ENCODE assay signal across 17 cellular contexts in the genomic region with DNA sequence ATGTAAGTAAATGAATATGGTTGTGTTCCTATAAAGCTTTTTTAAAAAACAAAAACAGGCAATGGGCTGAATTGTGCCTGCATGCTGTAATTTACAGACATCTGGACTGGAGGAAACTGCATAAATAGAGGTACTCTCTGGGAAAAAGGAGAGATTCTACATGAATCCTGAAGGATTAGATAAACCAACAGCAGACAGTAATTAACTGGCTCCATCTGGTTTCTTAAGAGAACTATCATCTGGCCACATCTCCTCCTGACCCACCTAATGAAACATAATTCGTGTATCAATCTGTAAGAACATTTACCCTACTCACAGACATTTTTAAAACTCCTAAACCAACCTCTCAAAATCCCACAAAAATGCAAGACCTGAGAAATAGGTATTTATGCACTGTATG.
A peak's percentile ranks its signal among the peaks of the same experiment; 100 is the strongest.
DNase-seq lines count a peak whose midpoint lies in the region; FAIRE-seq lines count a peak whose summit lies in the region.
"Had no signal": no experiment of that assay in that cellular context is flagged by ENCODE, and none has a peak within 500 bp of the region (broad histone marks: within the 10 kb centered on the region; RNA-seq: fewer than 3 reads in every experiment).

No MANE protein-coding gene starts in this region.

- FAIRE-seq in HTR-8/SVneo (lab: Jason Lieb, UNC) = no peak
- FAIRE-seq: A549, GM12878, GM19239, K562 had no signal

- DNase-seq in NCI-H2171 treated with DMSO at 0.1 percent for 48 hours (lab: John Stamatoyannopoulos, UW) = peak; percentile 41
- DNase-seq in NCI-H2171 (lab: John Stamatoyannopoulos, UW) = no peak
- DNase-seq in NCI-H524 (lab: John Stamatoyannopoulos, UW) = peak; percentile 71 to 93
- DNase-seq in NCI-H82 treated with DMSO at 0.1 percent for 48 hours (lab: John Stamatoyannopoulos, UW; ENCODE audit: unreplicated experiment) = peak; percentile 54
- DNase-seq in left kidney (ENCODE audit: low read depth, low spot score) = peak; percentile 9
- DNase-seq in GM03348 (ENCODE audit: low spot score) = no peak
- DNase-seq in HTR-8/SVneo (ENCODE audit: insufficient read length, low spot score) = no peak
- DNase-seq in effector CD4-positive, alpha-beta T cell = no peak
- DNase-seq: Calu3; CD8-positive, alpha-beta T cell; DMS79 treated with DMSO at 0.1 percent for 48 hours; GF-D8; IMR-90 had no signal

Comparison
In these comparisons a context has a peak if more than half of its experiments do, and no peak if none do; other contexts are left out.
1. DNase-seq: peak in NCI-H2171 treated with DMSO at 0.1 percent for 48 hours (single experiment), NCI-H524 (2 of 2), NCI-H82 treated with DMSO at 0.1 percent for 48 hours (single experiment) and left kidney (single experiment); none in NCI-H2171 (single experiment), GM03348 (single experiment), HTR-8/SVneo (single experiment) and effector CD4-positive, alpha-beta T cell (single experiment).